Comparison of ENCODE assay signal across 2 cellular contexts in the genomic region with DNA sequence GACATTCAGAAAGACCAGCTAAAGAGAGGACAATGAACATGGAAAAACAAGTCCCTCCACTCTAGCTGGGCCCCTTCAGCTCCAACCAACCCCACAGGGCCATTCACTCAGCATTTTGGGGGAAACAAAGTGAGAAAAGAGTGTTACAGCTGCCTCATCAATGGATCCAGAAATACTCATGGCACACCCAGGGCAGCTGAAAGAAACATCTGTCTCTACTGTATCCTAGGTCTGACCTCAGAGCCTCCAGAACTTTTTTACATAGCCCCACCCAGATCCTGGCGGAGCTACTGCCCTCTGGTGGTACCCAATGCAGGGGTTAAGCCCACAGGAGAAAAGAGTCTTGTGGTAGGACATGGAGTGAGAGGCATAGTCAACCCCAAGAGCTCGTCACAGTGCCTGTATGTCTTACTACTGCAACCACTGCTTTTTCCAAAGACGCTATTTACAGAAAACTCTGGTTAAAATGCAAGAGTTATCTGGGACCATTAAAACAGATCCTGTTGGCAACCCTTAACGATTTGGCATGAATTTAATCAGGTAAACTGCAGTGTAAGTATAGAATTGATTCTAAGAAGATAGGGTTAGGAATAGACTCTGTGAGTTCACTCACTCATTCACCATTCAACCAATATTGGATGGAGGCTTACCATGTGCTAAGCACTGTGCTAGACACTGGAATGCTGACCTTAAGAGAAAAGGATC.
TF ChIP-seq lines count a peak whose summit lies in the region.

No MANE protein-coding gene starts in this region.

TF ChIP-seq in HCT116, 20 proteins besides CTCF, POLR2A, EP300 and RAD21 (continued from another document):
- TF ChIP-seq, protein P1, sequence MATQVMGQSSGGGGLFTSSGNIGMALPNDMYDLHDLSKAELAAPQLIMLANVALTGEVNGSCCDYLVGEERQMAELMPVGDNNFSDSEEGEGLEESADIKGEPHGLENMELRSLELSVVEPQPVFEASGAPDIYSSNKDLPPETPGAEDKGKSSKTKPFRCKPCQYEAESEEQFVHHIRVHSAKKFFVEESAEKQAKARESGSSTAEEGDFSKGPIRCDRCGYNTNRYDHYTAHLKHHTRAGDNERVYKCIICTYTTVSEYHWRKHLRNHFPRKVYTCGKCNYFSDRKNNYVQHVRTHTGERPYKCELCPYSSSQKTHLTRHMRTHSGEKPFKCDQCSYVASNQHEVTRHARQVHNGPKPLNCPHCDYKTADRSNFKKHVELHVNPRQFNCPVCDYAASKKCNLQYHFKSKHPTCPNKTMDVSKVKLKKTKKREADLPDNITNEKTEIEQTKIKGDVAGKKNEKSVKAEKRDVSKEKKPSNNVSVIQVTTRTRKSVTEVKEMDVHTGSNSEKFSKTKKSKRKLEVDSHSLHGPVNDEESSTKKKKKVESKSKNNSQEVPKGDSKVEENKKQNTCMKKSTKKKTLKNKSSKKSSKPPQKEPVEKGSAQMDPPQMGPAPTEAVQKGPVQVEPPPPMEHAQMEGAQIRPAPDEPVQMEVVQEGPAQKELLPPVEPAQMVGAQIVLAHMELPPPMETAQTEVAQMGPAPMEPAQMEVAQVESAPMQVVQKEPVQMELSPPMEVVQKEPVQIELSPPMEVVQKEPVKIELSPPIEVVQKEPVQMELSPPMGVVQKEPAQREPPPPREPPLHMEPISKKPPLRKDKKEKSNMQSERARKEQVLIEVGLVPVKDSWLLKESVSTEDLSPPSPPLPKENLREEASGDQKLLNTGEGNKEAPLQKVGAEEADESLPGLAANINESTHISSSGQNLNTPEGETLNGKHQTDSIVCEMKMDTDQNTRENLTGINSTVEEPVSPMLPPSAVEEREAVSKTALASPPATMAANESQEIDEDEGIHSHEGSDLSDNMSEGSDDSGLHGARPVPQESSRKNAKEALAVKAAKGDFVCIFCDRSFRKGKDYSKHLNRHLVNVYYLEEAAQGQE (IDR thresholded peaks at IDR 0.05; ENCODE audit: low read depth): no peak

TF ChIP-seq in neural cell, 6 proteins besides CTCF, POLR2A, EP300 and RAD21 (continued from another document):
- TF ChIP-seq, protein P1 (IDR thresholded peaks at IDR 0.05; ENCODE audit: borderline replicate concordance): no peak
- no peak for TF ChIP-seq TAF1 (IDR thresholded peaks at IDR 0.05; ENCODE audit: low read depth)
